In the genomic region with DNA sequence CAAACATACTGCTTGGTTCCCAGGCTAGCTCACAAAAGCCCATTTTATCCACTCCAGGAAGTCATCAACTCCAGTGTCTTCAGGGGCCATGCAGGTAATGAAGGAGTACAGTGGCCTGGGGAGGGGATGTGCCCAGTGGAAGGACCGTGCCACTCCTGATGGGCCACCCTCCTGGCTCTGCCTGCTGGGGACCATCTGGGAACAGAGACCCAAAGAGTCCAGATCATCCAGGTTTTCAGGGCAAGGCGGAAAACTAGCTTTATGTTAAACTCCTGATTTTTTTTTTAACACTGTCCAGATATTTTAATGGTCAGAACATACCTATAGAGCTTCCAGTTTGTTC, we compare ENCODE assay signal across 10 cellular contexts.
DNase-seq lines count a peak whose midpoint lies in the region; ATAC-seq and TF ChIP-seq lines count a peak whose summit lies in the region.
"Had no signal": no experiment of that assay in that cellular context is flagged by ENCODE, and none has a peak within 500 bp of the region (broad histone marks: within the 10 kb centered on the region; RNA-seq: fewer than 3 reads in every experiment).

No MANE protein-coding gene starts in this region.

- DNase-seq in activated CD4-positive, alpha-beta T cell treated with anti-CD3 and anti-CD28 coated beads, Interleukin-2, amount 10 ng/mL, durations not matched to agents 7 days and 5 days = no peak
- DNase-seq in activated CD4-positive, alpha-beta T cell treated with anti-CD3 and anti-CD28 coated beads, Interleukin-2, amount 50 U/mL, for 1 hour = no peak
- DNase-seq in adipocyte (ENCODE audit: low read depth) = no peak
- no peak for DNase-seq in right lobe of liver
- peak in 1 of 2 donors; percentile 69 for DNase-seq in suprapubic skin (ENCODE audit: low spot score in 2 of 2)
- DNase-seq in stimulated activated naive CD4-positive, alpha-beta T cell treated with Interleukin-2 at 50 U/mL for 16 hours (lab: John Stamatoyannopoulos, UW) = no peak
- DNase-seq in type B pancreatic cell (ENCODE audit: extremely low spot score, unreplicated experiment) = no peak
- DNase-seq: amygdala, NCI-H1436 had no signal

- H3K36me3 Mint-ChIP-seq in activated CD4-positive, alpha-beta T cell treated with anti-CD3 and anti-CD28 coated beads, Interleukin-2, amount 10 ng/mL, durations not matched to agents 7 days and 5 days (ENCODE audit: low read depth) = peaks cover 14% of the 10 kb centered on the region
- H3K36me3 Mint-ChIP-seq in type B pancreatic cell = peaks cover 5% of the 10 kb centered on the region

- no peaks in the 10 kb centered on the region for H3K9me3 ChIP-seq in adipocyte (ENCODE audit: control insufficient read depth, low read length)
- no peaks in the 10 kb centered on the region for H3K9me3 ChIP-seq in right lobe of liver
- H3K9me3 ChIP-seq in suprapubic skin = no peaks in the 10 kb centered on the region

- ATAC-seq in right lobe of liver (no peak), HG02973 (IDR thresholded peaks at IDR 0.05; ENCODE audit: unreplicated experiment) (no peak)

- TF ChIP-seq POLR2A in right lobe of liver (IDR thresholded peaks at IDR 0.05) (no peak), suprapubic skin (IDR thresholded peaks at IDR 0.05) (no peak)

- H3K4me3 ChIP-seq in adipocyte (ENCODE audit: low read length) = no peak overlapping the region
- peak overlapping the region in 1 of 3 donors; percentile 66 for H3K4me3 ChIP-seq in right lobe of liver
- no peak overlapping the region for H3K4me3 ChIP-seq in suprapubic skin

- WGBS in right lobe of liver (ENCODE audit: insufficient coverage, low coverage, low lambda C conversion rate, missing lambda C conversion rate) = 71% methylated on average over 2 of the region's 2 CpGs
- 82% methylated on average over 2 of the region's 2 CpGs for WGBS in suprapubic skin

- peak overlapping the region; percentile 74 for H3K9ac ChIP-seq in adipocyte (ENCODE audit: low read length)

- intact Hi-C loops in right lobe of liver (cut with DNase I) = no loop called here

- H3K4me1 ChIP-seq in adipocyte (ENCODE audit: control insufficient read depth, insufficient read depth, low read length) (peaks cover 41% of the 10 kb centered on the region), right lobe of liver (peaks cover 0 to 49% (median 19%) of the 10 kb centered on the region in 4 donors), suprapubic skin (peaks cover 94% of the 10 kb centered on the region)

- H3K4me3 Mint-ChIP-seq in activated CD4-positive, alpha-beta T cell treated with anti-CD3 and anti-CD28 coated beads, Interleukin-2, amount 10 ng/mL, durations not matched to agents 7 days and 5 days = no peak overlapping the region
- H3K4me3 Mint-ChIP-seq in type B pancreatic cell = no peak overlapping the region

- peaks cover 2% of the 10 kb centered on the region for H3K27me3 Mint-ChIP-seq in activated CD4-positive, alpha-beta T cell treated with anti-CD3 and anti-CD28 coated beads, Interleukin-2, amount 10 ng/mL, durations not matched to agents 7 days and 5 days
- peaks cover 4% of the 10 kb centered on the region for H3K27me3 Mint-ChIP-seq in type B pancreatic cell

- H3K27me3 ChIP-seq in adipocyte (replicated peaks; ENCODE audit: control insufficient read depth, insufficient read depth, low read length) = no peaks in the 10 kb centered on the region
- no peaks in the 10 kb centered on the region for H3K27me3 ChIP-seq in right lobe of liver
- no peaks in the 10 kb centered on the region for H3K27me3 ChIP-seq in suprapubic skin

- H3K4me1 Mint-ChIP-seq in activated CD4-positive, alpha-beta T cell treated with anti-CD3 and anti-CD28 coated beads, Interleukin-2, amount 10 ng/mL, durations not matched to agents 7 days and 5 days = peaks cover 94% of the 10 kb centered on the region
- H3K4me1 Mint-ChIP-seq in type B pancreatic cell (ENCODE audit: unreplicated experiment) = peaks cover 18% of the 10 kb centered on the region

- H3K36me3 ChIP-seq in adipocyte (ENCODE audit: control insufficient read depth, insufficient read depth, low read length, severe bottlenecking) (no peaks in the 10 kb centered on the region), right lobe of liver (no peaks in the 10 kb centered on the region), suprapubic skin (no peaks in the 10 kb centered on the region)

- POLR2A ChIA-PET in activated CD4-positive, alpha-beta T cell treated with anti-CD3 and anti-CD28 coated beads, Interleukin-2, amount 10 ng/mL, durations not matched to agents 7 days and 5 days (lab: Charles Lee) = no interaction called here

- no peak for TF ChIP-seq EP300 in suprapubic skin (IDR thresholded peaks at IDR 0.05)

- H3K9me3 Mint-ChIP-seq in activated CD4-positive, alpha-beta T cell treated with anti-CD3 and anti-CD28 coated beads, Interleukin-2, amount 10 ng/mL, durations not matched to agents 7 days and 5 days = no peaks in the 10 kb centered on the region
- H3K9me3 Mint-ChIP-seq in type B pancreatic cell = no peaks in the 10 kb centered on the region

- H3K27ac Mint-ChIP-seq in activated CD4-positive, alpha-beta T cell treated with anti-CD3 and anti-CD28 coated beads, Interleukin-2, amount 10 ng/mL, durations not matched to agents 7 days and 5 days = peak overlapping the region; percentile 95
- no peak overlapping the region for H3K27ac Mint-ChIP-seq in type B pancreatic cell

- CTCF ChIA-PET in activated CD4-positive, alpha-beta T cell treated with anti-CD3 and anti-CD28 coated beads, Interleukin-2, amount 10 ng/mL, durations not matched to agents 7 days and 5 days (lab: Charles Lee) = interaction anchor here (0.8 to 4.1 kb wide), 6 partner anchors 11 to 136 kb away, joined by 5 to 24 read pairs (median 6); no protein-coding TSS in a partner anchor

- H3K27ac ChIP-seq in right lobe of liver (peak overlapping the region; percentile 97 to 99 (median 97)), suprapubic skin (peak overlapping the region; percentile 93)

- TF ChIP-seq CTCF in right lobe of liver (IDR thresholded peaks at IDR 0.05) (no peak), suprapubic skin (IDR thresholded peaks at IDR 0.05) (no peak), type B pancreatic cell (conservative IDR thresholded peaks at IDR 0.05) (no peak)
